27 cellular contexts compared by ENCODE assay signal in the genomic region with DNA sequence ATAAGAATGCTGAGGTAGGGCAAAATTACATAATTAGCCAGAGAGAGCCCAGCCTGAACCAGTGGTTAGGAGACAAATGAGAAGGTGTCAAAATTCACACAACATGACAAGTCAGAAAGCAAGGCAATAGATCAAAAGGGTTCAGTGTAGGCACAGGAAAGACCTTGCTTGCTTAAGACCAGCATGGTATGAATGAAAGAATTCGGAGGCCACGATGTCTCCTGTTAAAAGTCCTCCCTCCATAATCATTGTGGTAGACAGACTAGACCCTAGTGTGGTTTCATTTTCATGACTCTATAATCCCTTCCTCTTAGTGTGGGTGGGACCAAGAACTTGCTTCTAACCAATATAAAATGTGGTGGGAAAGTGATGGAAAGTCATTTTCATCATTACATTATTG.
"Had no signal": no experiment of that assay in that cellular context is flagged by ENCODE, and none has a peak within 500 bp of the region (broad histone marks: within the 10 kb centered on the region; RNA-seq: fewer than 3 reads in every experiment).

No MANE protein-coding gene starts in this region.

- H3K4me3 Mint-ChIP-seq: activated CD8-positive, alpha-beta memory T cell treated with anti-CD3 and anti-CD28 coated beads, Interleukin-2, amount 10 ng/mL, durations not matched to agents 7 days and 5 days; activated naive CD4-positive, alpha-beta T cell treated with anti-CD3 and anti-CD28 coated beads, Interleukin-2, amount 50 U/mL, for 24 hours; activated T-cell treated with anti-CD3 and anti-CD28 coated beads, Interleukin-2, amount 50 U/mL, for 24 hours; activated T-helper 1 cell treated with anti-CD3 and anti-CD28 coated beads, Interleukin-12 subunit alpha, Interleukin-12 subunit beta, Interleukin-2, Interleukin-4 antibody, amounts not matched to agents 30 ng/mL and 10 ng/mL and 1 ng/mL, durations not matched to agents 14 hours and 24 hours and 36 hours; brain; central memory CD8-positive, alpha-beta T cell; T-helper 1 cell treated with Interleukin-12 subunit alpha and Interleukin-12 subunit beta and Interleukin-4 antibody, amounts not matched to agents 30 μg/mL and 1 μg/mL, for 36 hours had no signal

- ATAC-seq: activated CD8-positive, alpha-beta memory T cell treated with anti-CD3 and anti-CD28 coated beads, Interleukin-2, amount 10 ng/mL, durations not matched to agents 7 days and 5 days; PC-3 had no signal

- H3K27me3 Mint-ChIP-seq: activated CD8-positive, alpha-beta memory T cell treated with anti-CD3 and anti-CD28 coated beads, Interleukin-2, amount 10 ng/mL, durations not matched to agents 7 days and 5 days; activated naive CD4-positive, alpha-beta T cell treated with anti-CD3 and anti-CD28 coated beads, Interleukin-2, amount 50 U/mL, for 24 hours; activated T-cell treated with anti-CD3 and anti-CD28 coated beads, Interleukin-2, amount 50 U/mL, for 24 hours; brain had no signal

- H3K9me3 Mint-ChIP-seq: activated naive CD4-positive, alpha-beta T cell treated with anti-CD3 and anti-CD28 coated beads, Interleukin-2, amount 50 U/mL, for 24 hours; activated T-cell treated with anti-CD3 and anti-CD28 coated beads, Interleukin-2, amount 50 U/mL, for 24 hours; activated T-helper 1 cell treated with anti-CD3 and anti-CD28 coated beads, Interleukin-12 subunit alpha, Interleukin-12 subunit beta, Interleukin-2, Interleukin-4 antibody, amounts not matched to agents 30 ng/mL and 10 ng/mL and 1 ng/mL, durations not matched to agents 14 hours and 24 hours and 36 hours; central memory CD8-positive, alpha-beta T cell had no signal

- H3K27ac Mint-ChIP-seq: activated CD8-positive, alpha-beta memory T cell treated with anti-CD3 and anti-CD28 coated beads, Interleukin-2, amount 10 ng/mL, durations not matched to agents 7 days and 5 days; activated naive CD4-positive, alpha-beta T cell treated with anti-CD3 and anti-CD28 coated beads, Interleukin-2, amount 50 U/mL, for 24 hours; activated T-cell treated with anti-CD3 and anti-CD28 coated beads, Interleukin-2, amount 50 U/mL, for 24 hours; activated T-helper 1 cell treated with anti-CD3 and anti-CD28 coated beads, Interleukin-12 subunit alpha, Interleukin-12 subunit beta, Interleukin-2, Interleukin-4 antibody, amounts not matched to agents 30 ng/mL and 10 ng/mL and 1 ng/mL, durations not matched to agents 14 hours and 24 hours and 36 hours; brain; T-helper 1 cell treated with Interleukin-12 subunit alpha and Interleukin-12 subunit beta and Interleukin-4 antibody, amounts not matched to agents 30 μg/mL and 1 μg/mL, for 36 hours had no signal

- FAIRE-seq: astrocyte, RCC 7860 had no signal

- H3K27ac ChIP-seq: KMS-11, VCaP had no signal

- DNase-seq: activated CD4-positive, alpha-beta T cell treated with anti-CD3 and anti-CD28 coated beads for 4 hours; activated CD4-positive, CD25-positive, alpha-beta regulatory T cell; activated CD8-positive, alpha-beta memory T cell treated with anti-CD3 and anti-CD28 coated beads, Interleukin-2, amount 10 ng/mL, durations not matched to agents 7 days and 5 days; activated effector memory CD4-positive, alpha-beta T cell treated with Interleukin-2 at 50 U/mL for 16 hours; activated naive CD4-positive, alpha-beta T cell; activated T-cell treated with anti-CD3 and anti-CD28 coated beads, Interleukin-2, amount 50 U/mL, for 24 hours; amygdala; NCI-H1092 treated with DMSO at 0.1 percent for 48 hours; NCI-H1417 treated with DMSO at 0.1 percent for 48 hours; NCI-H1694 treated with DMSO at 0.1 percent for 48 hours; NCI-H2029 treated with DMSO at 0.1 percent for 48 hours; NCI-H345; NCI-H510A; NCI-H526 treated with DMSO at 0.1 percent for 48 hours; NCI-H82; NK-92 treated with Interleukin-12 subunit alpha and Interleukin-12 subunit beta, amount 100 ng/mL, for 24 hours; PC-3; SHP77 had no signal

- H3K9ac ChIP-seq: KMS-11 had no signal

- H3K4me1 Mint-ChIP-seq: activated CD8-positive, alpha-beta memory T cell treated with anti-CD3 and anti-CD28 coated beads, Interleukin-2, amount 10 ng/mL, durations not matched to agents 7 days and 5 days; activated naive CD4-positive, alpha-beta T cell treated with anti-CD3 and anti-CD28 coated beads, Interleukin-2, amount 50 U/mL, for 24 hours; central memory CD8-positive, alpha-beta T cell had no signal

- H3K36me3 Mint-ChIP-seq: activated CD8-positive, alpha-beta memory T cell treated with anti-CD3 and anti-CD28 coated beads, Interleukin-2, amount 10 ng/mL, durations not matched to agents 7 days and 5 days; activated naive CD4-positive, alpha-beta T cell treated with anti-CD3 and anti-CD28 coated beads, Interleukin-2, amount 50 U/mL, for 24 hours had no signal

- H3K4me2 ChIP-seq: KMS-11 had no signal
